7 cellular contexts compared by ENCODE assay signal in the genomic region with DNA sequence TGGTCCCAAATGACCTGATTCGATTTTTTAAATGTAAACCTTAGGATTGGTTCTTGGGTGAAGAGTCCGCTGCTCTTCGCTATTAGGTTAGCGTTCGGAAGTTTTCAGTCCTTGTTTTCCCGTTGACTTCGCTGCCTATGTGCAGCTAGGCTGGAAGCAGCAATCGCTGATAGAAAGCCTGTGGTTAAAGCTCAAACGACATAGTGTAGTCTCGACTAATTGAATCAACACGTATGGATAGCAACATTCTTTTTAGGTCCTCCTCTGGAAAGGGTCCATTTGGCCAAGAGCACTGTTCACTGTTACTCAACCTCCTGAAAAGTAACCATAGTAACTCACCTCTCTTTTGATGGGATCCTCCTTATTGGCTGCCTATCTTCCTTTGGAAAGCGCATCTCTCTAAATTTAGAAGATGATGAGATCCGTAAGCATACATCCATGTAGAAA.
A peak's percentile ranks its signal among the peaks of the same experiment; 100 is the strongest.
DNase-seq lines count a peak whose midpoint lies in the region; ATAC-seq, FAIRE-seq and TF ChIP-seq lines count a peak whose summit lies in the region.

No MANE protein-coding gene starts in this region.

- no peaks in the 10 kb centered on the region for H3K36me3 ChIP-seq in psoas muscle (ENCODE audit: insufficient read depth in 1 of 2, low read depth in 1 of 2)

- H3K9me3 ChIP-seq in psoas muscle: no peaks in the 10 kb centered on the region

- FAIRE-seq in H54 (lab: Jason Lieb, UNC): no peak

- WGBS in psoas muscle, 3 donors: 11 to 12% (median 11%) methylated on average over 13 of the region's 13 CpGs

- ATAC-seq in psoas muscle: no peak
- no peak for ATAC-seq in left colon

- no peak overlapping the region for H3K27ac ChIP-seq in psoas muscle

- intact Hi-C loops in psoas muscle (cut with DNase I): no loop called here
- intact Hi-C loops in left colon (cut with DNase I, micrococcal nuclease): no loop called here

- no peak for TF ChIP-seq POLR2A in H54 (IDR thresholded peaks at IDR 0.05; ENCODE audit: low read depth, low read length)

- TF ChIP-seq CTCF in GM12864 (IDR thresholded peaks at IDR 0.05; ENCODE audit: low read depth, low read length, missing control alignments) (no peak), psoas muscle (IDR thresholded peaks at IDR 0.05) (no peak)

- DNase-seq in GM12864 (ENCODE audit: low read depth): no peak
- peak; percentile 56 for DNase-seq in NCI-H345 treated with DMSO at 0.1 percent for 48 hours (lab: John Stamatoyannopoulos, UW; ENCODE audit: unreplicated experiment)
- peak; percentile 3 for DNase-seq in fibroblast of peridontal ligament (ENCODE audit: extremely low read depth)
- DNase-seq in psoas muscle: no peak
- no peak for DNase-seq in left colon
- no peak for DNase-seq in midbrain (lab: John Stamatoyannopoulos, UW)
- no peak for DNase-seq in H54 (ENCODE audit: insufficient read length, low spot score)

- H3K4me1 ChIP-seq in psoas muscle: no peaks in the 10 kb centered on the region

- peaks cover 5 to 70% (median 16%) of the 10 kb centered on the region in 3 donors for H3K27me3 ChIP-seq in psoas muscle (ENCODE audit: insufficient read depth in 3 of 3, low read length in 2 of 3)

- H3K4me3 ChIP-seq in GM12864 (ENCODE audit: low read depth, low read length) (peak overlapping the region; percentile 40), psoas muscle (peak overlapping the region; percentile 46)

Comparison
In these comparisons a context has a peak if more than half of its experiments do, and no peak if none do; other contexts are left out.
1. DNase-seq: peak in NCI-H345 treated with DMSO at 0.1 percent for 48 hours (single experiment) and fibroblast of peridontal ligament (single experiment); none in GM12864 (single experiment), psoas muscle (0 of 2), left colon (0 of 2), midbrain (single experiment) and H54 (single experiment).